ENCODE assay signal across 8 cellular contexts in the genomic region with DNA sequence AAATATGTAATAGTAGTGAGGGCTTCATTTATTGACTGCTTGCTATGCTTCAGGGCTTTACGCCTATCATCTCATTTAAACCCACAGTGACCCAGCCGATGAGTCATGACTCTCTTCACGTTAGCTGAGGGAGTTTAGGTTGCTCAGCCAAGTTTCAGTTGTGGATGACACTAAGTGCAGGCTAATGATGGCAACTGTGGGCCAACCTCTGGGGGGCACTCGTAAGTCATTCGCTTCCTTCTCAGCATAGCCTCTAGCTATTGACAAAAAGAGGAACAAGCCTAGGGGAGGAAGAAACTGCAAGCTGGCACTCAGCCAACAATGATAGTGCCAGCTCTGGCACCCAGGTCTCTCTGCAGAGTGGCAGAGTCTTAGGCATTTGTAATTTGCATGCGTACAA.
DNase-seq lines count a peak whose midpoint lies in the region; ATAC-seq lines count a peak whose summit lies in the region.

No MANE protein-coding gene starts in this region.

- H3K9me3 ChIP-seq in naive thymus-derived CD4-positive, alpha-beta T cell (ENCODE audit: control insufficient read depth in 2 of 3, low read length in 3 of 3) = peaks cover 0 to 30% (median 6%) of the 10 kb centered on the region in 3 experiments

- H3K36me3 Mint-ChIP-seq in naive thymus-derived CD4-positive, alpha-beta T cell = peaks cover 13 to 34% (median 26%) of the 10 kb centered on the region in 5 donors

- no peak overlapping the region for H3K4me3 ChIP-seq in naive thymus-derived CD4-positive, alpha-beta T cell (ENCODE audit: low read length)

- no peaks in the 10 kb centered on the region for H3K36me3 ChIP-seq in naive thymus-derived CD4-positive, alpha-beta T cell (ENCODE audit: control insufficient read depth in 2 of 3, insufficient read depth in 3 of 3, low read length in 3 of 3)

- POLR2A ChIA-PET in naive thymus-derived CD4-positive, alpha-beta T cell (lab: Charles Lee) = interaction anchor here (1.1 to 7.4 kb wide), 3 partner anchors 53 to 390 kb away, joined by 3 to 99 read pairs (median 5); a partner anchor contains a TSS

- ATAC-seq in GM21737 (IDR thresholded peaks at IDR 0.05; ENCODE audit: unreplicated experiment) = peak; percentile 73
- peak; percentile 80 for ATAC-seq in naive thymus-derived CD4-positive, alpha-beta T cell

- H3K27ac ChIP-seq in naive thymus-derived CD4-positive, alpha-beta T cell (ENCODE audit: low read depth, low read length) = no peak overlapping the region

- peak overlapping the region in 9 of 10 donors; percentile 10 to 64 (median 29) for H3K4me3 Mint-ChIP-seq in naive thymus-derived CD4-positive, alpha-beta T cell

- CTCF ChIA-PET in naive thymus-derived CD4-positive, alpha-beta T cell (lab: Charles Lee) = interaction anchor here (0.6 kb wide), 1 partner anchor 477 kb away, joined by 6 read pairs; no protein-coding TSS in a partner anchor

- H3K27me3 ChIP-seq in naive thymus-derived CD4-positive, alpha-beta T cell (ENCODE audit: control insufficient read depth in 2 of 2, insufficient read depth in 2 of 2, low read length in 2 of 2) = no peaks in the 10 kb centered on the region

- intact Hi-C loops in naive thymus-derived CD4-positive, alpha-beta T cell (cut with micrococcal nuclease) = loop anchor here (2.0 to 10.0 kb wide), 4 partner anchors 160 to 440 kb away; a partner anchor contains a TSS

- H3K4me1 Mint-ChIP-seq in naive thymus-derived CD4-positive, alpha-beta T cell = peaks cover 59 to 98% (median 94%) of the 10 kb centered on the region in 7 donors

- H3K4me1 ChIP-seq in naive thymus-derived CD4-positive, alpha-beta T cell (ENCODE audit: control insufficient read depth in 2 of 2, insufficient read depth in 2 of 2, low read length in 2 of 2) = peaks cover 58 to 64% of the 10 kb centered on the region in 2 donors

- peak overlapping the region; percentile 48 to 99 (median 84) for H3K27ac Mint-ChIP-seq in naive thymus-derived CD4-positive, alpha-beta T cell

- H3K9me3 Mint-ChIP-seq in naive thymus-derived CD4-positive, alpha-beta T cell = peaks cover 0 to 80% (median 29%) of the 10 kb centered on the region in 11 donors

- DNase-seq in GF-D8 (lab: John Stamatoyannopoulos, UW) = peak; percentile 59
- peak; percentile 41 for DNase-seq in KG1 (lab: John Stamatoyannopoulos, UW)
- peak; percentile 20 to 38 (median 24) for DNase-seq in activated CD4-positive, CD25-positive, alpha-beta regulatory T cell (lab: John Stamatoyannopoulos, UW)
- DNase-seq in central memory CD4-positive, alpha-beta T cell = peak; percentile 33
- peak in 6 of 9 donors; percentile 22 to 40 (median 28) for DNase-seq in naive thymus-derived CD4-positive, alpha-beta T cell
- peak; percentile 58 for DNase-seq in ureter (ENCODE audit: low spot score)
- DNase-seq in superior temporal gyrus (ENCODE audit: extremely low spot score) = no peak

- H3K27me3 Mint-ChIP-seq in naive thymus-derived CD4-positive, alpha-beta T cell = no peaks in the 10 kb centered on the region
